Comparison of ENCODE assay signal across 12 cellular contexts in the genomic region with DNA sequence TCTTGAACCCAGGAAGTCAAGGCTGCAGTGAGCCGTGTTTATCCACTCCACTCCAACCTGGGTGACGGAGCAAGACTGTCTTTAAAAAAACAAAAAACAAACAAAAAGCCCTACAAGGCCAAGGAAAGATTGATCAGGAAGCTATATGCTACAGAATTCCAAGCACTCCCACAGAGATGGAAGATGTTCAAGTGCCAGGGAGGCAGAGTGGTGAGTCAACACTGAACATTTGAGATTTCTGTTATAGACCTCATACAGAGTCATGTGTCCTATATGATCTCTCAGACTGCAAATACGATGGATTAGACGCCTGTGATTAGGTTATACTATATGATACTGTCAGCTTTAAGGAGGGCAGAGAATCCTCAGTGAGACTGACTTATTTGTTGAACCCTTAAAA.
DNase-seq lines count a peak whose midpoint lies in the region; ATAC-seq and TF ChIP-seq lines count a peak whose summit lies in the region.
"Had no signal": no experiment of that assay in that cellular context is flagged by ENCODE, and none has a peak within 500 bp of the region (broad histone marks: within the 10 kb centered on the region; RNA-seq: fewer than 3 reads in every experiment).

No MANE protein-coding gene starts in this region.

- H3K27me3 Mint-ChIP-seq in CD14-positive monocyte (ENCODE audit: low read depth in 3 of 3) (no peaks in the 10 kb centered on the region), nephron progenitor cell (ENCODE audit: low read depth, poor library complexity) (no peaks in the 10 kb centered on the region)
- H3K27me3 Mint-ChIP-seq: activated CD4-positive, alpha-beta T cell treated with anti-CD3 and anti-CD28 coated beads for 36 hours had no signal

- H3K27ac Mint-ChIP-seq in CD14-positive monocyte = peak overlapping the region in 6 of 7 donors; percentile 33 to 74 (median 66)
- peak overlapping the region; percentile 91 for H3K27ac Mint-ChIP-seq in nephron progenitor cell
- H3K27ac Mint-ChIP-seq: activated CD4-positive, alpha-beta T cell treated with anti-CD3 and anti-CD28 coated beads for 36 hours had no signal

- DNase-seq in CD14-positive monocyte (ENCODE audit: low spot score) = no peak
- peak; percentile 35 for DNase-seq in NCI-H446 treated with DMSO at 0.1 percent for 48 hours (lab: John Stamatoyannopoulos, UW)
- DNase-seq in choroid plexus epithelial cell (ENCODE audit: low read depth) = peak; percentile 67
- DNase-seq in nephron progenitor cell = no peak
- DNase-seq in GDM1 (lab: John Stamatoyannopoulos, UW) = no peak
- DNase-seq in superior temporal gyrus (ENCODE audit: extremely low spot score) = no peak
- DNase-seq: activated CD4-positive, alpha-beta T cell treated with anti-CD3 and anti-CD28 coated beads for 36 hours; NCI-H2029; ovary had no signal

- H3K9me3 Mint-ChIP-seq in CD14-positive monocyte (peaks cover 0 to 1% (median 0%) of the 10 kb centered on the region in 7 donors), nephron progenitor cell (no peaks in the 10 kb centered on the region)

- intact Hi-C loops in CD14-positive monocyte (cut with micrococcal nuclease) = no loop called here

- H3K4me3 ChIP-seq in choroid plexus epithelial cell (ENCODE audit: low read depth, low read length) = no peak overlapping the region
- H3K4me3 ChIP-seq: gastroesophageal sphincter, ovary had no signal

- H3K4me1 Mint-ChIP-seq in CD14-positive monocyte (peaks cover 15% of the 10 kb centered on the region), nephron progenitor cell (peaks cover 14% of the 10 kb centered on the region)

- TF ChIP-seq CTCF in CD14-positive monocyte (IDR thresholded peaks at IDR 0.05) (no peak), choroid plexus epithelial cell (conservative IDR thresholded peaks at IDR 0.05; ENCODE audit: low read depth, low read length) (no peak), nephron progenitor cell (IDR thresholded peaks at IDR 0.05) (no peak)

- ATAC-seq in GM21526 (IDR thresholded peaks at IDR 0.05; ENCODE audit: low FRiP score, unreplicated experiment) (no peak), GM19467 (IDR thresholded peaks at IDR 0.05; ENCODE audit: unreplicated experiment) (no peak)
- ATAC-seq: gastroesophageal sphincter had no signal

- H3K36me3 Mint-ChIP-seq in CD14-positive monocyte (peaks cover 39 to 71% of the 10 kb centered on the region in 2 donors), nephron progenitor cell (ENCODE audit: low read depth) (peaks cover 1% of the 10 kb centered on the region)

- H3K4me3 Mint-ChIP-seq in CD14-positive monocyte (no peak overlapping the region), nephron progenitor cell (no peak overlapping the region)
- H3K4me3 Mint-ChIP-seq: activated CD4-positive, alpha-beta T cell treated with anti-CD3 and anti-CD28 coated beads for 36 hours had no signal

Comparison
In these comparisons a context has a peak if more than half of its experiments do, and no peak if none do; other contexts are left out.
1. DNase-seq: peak in NCI-H446 treated with DMSO at 0.1 percent for 48 hours (single experiment) and choroid plexus epithelial cell (single experiment); none in CD14-positive monocyte (single experiment), nephron progenitor cell (single experiment), GDM1 (single experiment) and superior temporal gyrus (single experiment).